In genomic region chr17:57985675-57985974, GRCh38 we compare ENCODE assay signal across 10 cellular contexts. TPM values are rescaled to one million over a fixed set of nuclear protein-coding genes. Genes with fewer than 3 reads are reported as not detected.
A peak's percentile ranks its signal among the peaks of the same experiment; 100 is the strongest.
DNase-seq lines count a peak whose midpoint lies in the region; ATAC-seq and TF ChIP-seq lines count a peak whose summit lies in the region.
"Had no signal": no experiment of that assay in that cellular context is flagged by ENCODE, and none has a peak within 500 bp of the region (broad histone marks: within the 10 kb centered on the region; RNA-seq: fewer than 3 reads in every experiment).

No MANE protein-coding gene starts in this region.

- H3K4me3 ChIP-seq in left ventricle myocardium inferior (peak overlapping the region; percentile 89), vagina (peak overlapping the region in 1 of 2 donors; percentile 79)

- H3K4me3 Mint-ChIP-seq in activated B cell treated with CpG ODN at 0.5 μM for 24 hours (peak overlapping the region; percentile 32), immature natural killer cell (peak overlapping the region; percentile 39 to 96 (median 67))

- TF ChIP-seq CTCF in left ventricle myocardium inferior (IDR thresholded peaks at IDR 0.05; ENCODE audit: borderline replicate concordance) (no peak), activated B cell treated with CpG ODN at 0.5 μM for 24 hours (IDR thresholded peaks at IDR 0.05) (no peak), vagina (IDR thresholded peaks at IDR 0.05) (no peak)

- H3K27me3 Mint-ChIP-seq in activated B cell treated with CpG ODN at 0.5 μM for 24 hours (no peaks in the 10 kb centered on the region), immature natural killer cell (ENCODE audit: low read depth in 3 of 3) (peaks cover 8 to 19% (median 11%) of the 10 kb centered on the region in 3 donors)

- H3K36me3 ChIP-seq in left ventricle myocardium inferior: peaks cover 23% of the 10 kb centered on the region
- H3K36me3 ChIP-seq in vagina: peaks cover 0 to 19% of the 10 kb centered on the region in 2 donors

- POLR2A ChIA-PET in activated B cell treated with CpG ODN at 0.5 μM for 24 hours (lab: Charles Lee): interaction anchor here (0.9 kb wide), 1 partner anchor 136 kb away, joined by 4 read pairs; the partner anchor contains the start of gene MRPS23

- no peak for TF ChIP-seq POLR2A in vagina (IDR thresholded peaks at IDR 0.05)

- peak overlapping the region; percentile 99 for H3K27ac ChIP-seq in left ventricle myocardium inferior (replicated peaks)
- peak overlapping the region; percentile 93 for H3K27ac ChIP-seq in vagina

- H3K27me3 ChIP-seq in left ventricle myocardium inferior (ENCODE audit: low read depth): no peaks in the 10 kb centered on the region
- no peaks in the 10 kb centered on the region for H3K27me3 ChIP-seq in vagina

- no peak for DNase-seq in left ventricle myocardium inferior
- no peak for DNase-seq in left ventricle myocardium superior
- DNase-seq in activated B cell treated with CpG ODN at 0.5 μM for 24 hours: no peak
- DNase-seq in immature natural killer cell: no peak
- no peak for DNase-seq in vagina (ENCODE audit: extremely low spot score in 2 of 2)
- DNase-seq: activated CD4-positive, alpha-beta T cell treated with anti-CD3 and anti-CD28 coated beads for 48 hours had no signal

- H3K9me3 ChIP-seq in left ventricle myocardium inferior (replicated peaks): no peaks in the 10 kb centered on the region
- H3K9me3 ChIP-seq in vagina: no peaks in the 10 kb centered on the region

- H3K27ac Mint-ChIP-seq in activated B cell treated with CpG ODN at 0.5 μM for 24 hours: no peak overlapping the region
- peak overlapping the region in 4 of 6 donors; percentile 8 to 54 (median 18) for H3K27ac Mint-ChIP-seq in immature natural killer cell

- peaks cover 49% of the 10 kb centered on the region for H3K36me3 Mint-ChIP-seq in activated B cell treated with CpG ODN at 0.5 μM for 24 hours (ENCODE audit: low read depth)
- H3K36me3 Mint-ChIP-seq in immature natural killer cell: peaks cover 0 to 19% (median 9%) of the 10 kb centered on the region in 3 donors

- ATAC-seq in left ventricle myocardium superior: no peak
- ATAC-seq in activated B cell treated with CpG ODN at 0.5 μM for 24 hours (ENCODE audit: low read depth): no peak
- ATAC-seq in GM18502 (IDR thresholded peaks at IDR 0.05; ENCODE audit: poor library complexity, unreplicated experiment): no peak
- no peak for ATAC-seq in GM21723 (IDR thresholded peaks at IDR 0.05; ENCODE audit: unreplicated experiment)
- ATAC-seq in GM18858 (IDR thresholded peaks at IDR 0.05; ENCODE audit: unreplicated experiment): no peak
- ATAC-seq: left lobe of liver had no signal

- H3K4me1 ChIP-seq in left ventricle myocardium inferior (peaks cover 95% of the 10 kb centered on the region), vagina (peaks cover 75% of the 10 kb centered on the region)

- intact Hi-C loops in left ventricle myocardium inferior (cut with micrococcal nuclease) (no loop called here), left ventricle myocardium superior (cut with micrococcal nuclease) (no loop called here), activated B cell treated with CpG ODN at 0.5 μM for 24 hours (cut with micrococcal nuclease) (loop anchor here (5.0 kb wide), 2 partner anchors 38 to 728 kb away; partner anchors contain the start of gene MSI2), vagina (cut with DNase I) (loop anchor here (5.0 kb wide), 3 partner anchors 33 to 113 kb away; no protein-coding TSS in a partner anchor)

- H3K4me1 Mint-ChIP-seq in activated B cell treated with CpG ODN at 0.5 μM for 24 hours: peaks cover 59% of the 10 kb centered on the region
- H3K4me1 Mint-ChIP-seq in immature natural killer cell: peaks cover 73 to 81% of the 10 kb centered on the region in 2 donors

- H3K9me3 Mint-ChIP-seq in activated B cell treated with CpG ODN at 0.5 μM for 24 hours: no peaks in the 10 kb centered on the region
- no peaks in the 10 kb centered on the region for H3K9me3 Mint-ChIP-seq in immature natural killer cell

- CTCF ChIA-PET in activated B cell treated with CpG ODN at 0.5 μM for 24 hours (lab: Charles Lee): interaction anchor here (0.7 to 2.1 kb wide), 8 partner anchors 11 to 153 kb away, joined by 3 to 11 read pairs (median 6); no protein-coding TSS in a partner anchor

RNA-seq across cellular contexts. Expression of gene VEZF1, which starts 2.4 kb away (rescaled TPM):
- 77.2 TPM for total RNA-seq in left ventricle myocardium inferior
- total RNA-seq in left ventricle myocardium superior: 77.6 TPM
- total RNA-seq in activated B cell treated with CpG ODN at 0.5 μM for 24 hours: 40.5 and 45.1 TPM in 2 replicates
- polyA plus RNA-seq in immature natural killer cell: 10 to 100 TPM; 35.8 to 54.1 (median 40.1) TPM
- 86.2 TPM for total RNA-seq in vagina

RNA-seq across cellular contexts. Expression of gene SRSF1, which starts 21.4 kb away (rescaled TPM):
- total RNA-seq in left ventricle myocardium inferior (92.4 TPM), left ventricle myocardium superior (98.1 TPM), activated B cell treated with CpG ODN at 0.5 μM for 24 hours (288 and 289 TPM in 2 replicates), vagina (155 TPM)
- polyA plus RNA-seq in immature natural killer cell: 10 to 100 TPM; 42.5 to 69.6 (median 55.8) TPM

RNA-seq across cellular contexts. Expression of gene CUEDC1, which starts 30.4 kb away (rescaled TPM):
- total RNA-seq in left ventricle myocardium inferior (43.2 TPM), left ventricle myocardium superior (55.0 TPM), activated B cell treated with CpG ODN at 0.5 μM for 24 hours (not detected in 2 replicates), vagina (28.7 TPM)
- polyA plus RNA-seq in immature natural killer cell: 1 to 10 TPM in 1 of 3 donors, under 1 TPM in 2; 0.43 to 2.5 (median 0.52) TPM

Comparison
In these comparisons a context has a peak if more than half of its experiments do, and no peak if none do; other contexts are left out.
1. RNA of gene CUEDC1, which starts 30.4 kb away (total RNA-seq): 55.0 TPM in left ventricle myocardium superior (single experiment), 43.2 TPM in left ventricle myocardium inferior (single experiment) and 28.7 TPM in vagina (single experiment); not detected in activated B cell treated with CpG ODN at 0.5 μM for 24 hours; every median in the first group is over 10 times any median in the second.
2. intact Hi-C loops: an anchor here in activated B cell treated with CpG ODN at 0.5 μM for 24 hours (5.0 kb wide) and vagina (5.0 kb wide); none called in left ventricle myocardium inferior and left ventricle myocardium superior.